Comparison of ENCODE assay signal across 29 cellular contexts in genomic region chr20:64230461-64231145, GRCh38.
"Had no signal": no experiment of that assay in that cellular context is flagged by ENCODE, and none has a peak within 500 bp of the region (broad histone marks: within the 10 kb centered on the region; RNA-seq: fewer than 3 reads in every experiment).

No MANE protein-coding gene starts in this region.

- H3K9me3 ChIP-seq: ascending aorta, ovary, SK-N-SH, suprapubic skin, tibial artery, upper lobe of right lung had no signal

- H3K36me3 ChIP-seq: ascending aorta, cardiac muscle cell, ovary, suprapubic skin, tibial artery, upper lobe of right lung had no signal

- ATAC-seq: effector memory CD8-positive, alpha-beta T cell; T-helper 17 cell had no signal

- H3K27ac Mint-ChIP-seq: activated naive CD8-positive, alpha-beta T cell; effector memory CD8-positive, alpha-beta T cell; progenitor cell of endocrine pancreas; T-helper 17 cell had no signal

- H3K4me3 ChIP-seq: ascending aorta, cardiac muscle cell, lung, ovary, smooth muscle cell, suprapubic skin, tibial artery, upper lobe of right lung had no signal

- H3K27ac ChIP-seq: ascending aorta, cardiac muscle cell, ovary, suprapubic skin, tibial artery, upper lobe of right lung had no signal

- DNase-seq: activated CD4-positive, alpha-beta T cell treated with anti-CD3 and anti-CD28 coated beads for 4 hours; activated CD4-positive, alpha-beta T cell treated with anti-CD3 and anti-CD28 coated beads, Interleukin-2, amount 50 U/mL, for 4 hours; activated CD8-positive, alpha-beta memory T cell treated with anti-CD3 and anti-CD28 coated beads for 24 hours; activated effector memory CD4-positive, alpha-beta T cell treated with Interleukin-2 at 50 U/mL for 16 hours; activated naive CD4-positive, alpha-beta T cell treated with Interleukin-2 at 50 U/mL for 16 hours; cortex of kidney; effector memory CD8-positive, alpha-beta T cell; foreskin fibroblast; left colon; retina; SK-N-SH; stimulated activated CD4-positive, alpha-beta T cell treated with anti-CD3 and anti-CD28 coated beads, Interleukin-15, amount 100 ng/mL, for 24 hours; stimulated activated CD4-positive, alpha-beta T cell treated with anti-CD3 and anti-CD28 coated beads, Interleukin-2, amount 100 ng/mL, for 24 hours; stimulated activated naive CD4-positive, alpha-beta T cell; T-helper 17 cell; tibial artery; upper lobe of right lung had no signal

- H3K4me3 Mint-ChIP-seq: activated naive CD8-positive, alpha-beta T cell; brain; effector memory CD8-positive, alpha-beta T cell; nephron; T-helper 17 cell had no signal

- H3K27me3 Mint-ChIP-seq: activated naive CD8-positive, alpha-beta T cell; brain; progenitor cell of endocrine pancreas; T-helper 17 cell had no signal

- H3K9me3 Mint-ChIP-seq: brain; effector memory CD8-positive, alpha-beta T cell; nephron had no signal

- H3K36me3 Mint-ChIP-seq: activated naive CD8-positive, alpha-beta T cell had no signal

- H3K9ac ChIP-seq: SK-N-SH had no signal

- H3K4me1 ChIP-seq: ascending aorta, tibial artery, upper lobe of right lung had no signal

- FAIRE-seq: endothelial cell of umbilical vein, islet of Langerhans had no signal
